Comparison of ENCODE assay signal across 16 cellular contexts in genomic region chr10:114691442-114691941, GRCh38. TPM values are rescaled to one million over a fixed set of nuclear protein-coding genes. Genes with fewer than 3 reads are reported as not detected.
DNase-seq lines count a peak whose midpoint lies in the region; ATAC-seq, FAIRE-seq and TF ChIP-seq lines count a peak whose summit lies in the region.
"Had no signal": no experiment of that assay in that cellular context is flagged by ENCODE, and none has a peak within 500 bp of the region (broad histone marks: within the 10 kb centered on the region; RNA-seq: fewer than 3 reads in every experiment).

No MANE protein-coding gene starts in this region.

- ATAC-seq in GM19452 (IDR thresholded peaks at IDR 0.05; ENCODE audit: unreplicated experiment) (no peak), HG03097 (IDR thresholded peaks at IDR 0.05; ENCODE audit: low FRiP score, unreplicated experiment) (no peak), GM18873 (IDR thresholded peaks at IDR 0.05; ENCODE audit: low FRiP score, unreplicated experiment) (no peak)
- ATAC-seq: natural killer cell had no signal

- no peaks in the 10 kb centered on the region for H3K27me3 ChIP-seq in bronchial epithelial cell (ENCODE audit: control insufficient read depth, insufficient read depth, low read length)
- H3K27me3 ChIP-seq: cardiac muscle cell, esophagus muscularis mucosa, testis had no signal

- H3K4me3 ChIP-seq in bronchial epithelial cell (ENCODE audit: low read depth, low read length), result no peak overlapping the region
- H3K4me3 ChIP-seq: cardiac muscle cell, esophagus muscularis mucosa, testis had no signal

- no peak for FAIRE-seq in bronchial epithelial cell (lab: Jason Lieb, UNC)

- DNase-seq in EH (ENCODE audit: low read depth) (peak; percentile 75), MV-4-11 (lab: John Stamatoyannopoulos, UW) (peak; percentile 47), bronchial epithelial cell (ENCODE audit: low read depth) (peak; percentile 46), lung microvascular endothelial cell (ENCODE audit: low read depth in 2 of 2) (peak; percentile 21 to 33)
- DNase-seq in stimulated activated CD8-positive, alpha-beta memory T cell treated with anti-CD3 and anti-CD28 coated beads, Interleukin-4, amount 100 ng/mL, for 48 hours, result no peak
- DNase-seq: activated effector memory CD4-positive, alpha-beta T cell treated with anti-CD3 and anti-CD28 coated beads, Interleukin-2, amount 50 U/mL, for 16 hours; islet precursor cell; natural killer cell; NCI-H2171 treated with DMSO at 0.1 percent for 48 hours; T-helper 9 cell; testis had no signal

- no peak for TF ChIP-seq CTCF in bronchial epithelial cell (IDR thresholded peaks at IDR 0.05; ENCODE audit: insufficient read depth, low read length, severe bottlenecking)

- peaks cover 1% of the 10 kb centered on the region for H3K36me3 ChIP-seq in bronchial epithelial cell (ENCODE audit: control insufficient read depth, insufficient read depth, low read length)
- H3K36me3 ChIP-seq: cardiac muscle cell had no signal

RNA-seq across cellular contexts. Expression of gene ABLIM1, which starts 33.4 kb away (rescaled TPM):
- total RNA-seq in bronchial epithelial cell (152 and 264 TPM in 2 replicates), lung microvascular endothelial cell (34.3 and 38.6 TPM in 2 replicates)
